In genomic region chr14:50001999-50002925, GRCh38 we compare ENCODE assay signal across 8 cellular contexts.
DNase-seq lines count a peak whose midpoint lies in the region; ATAC-seq, FAIRE-seq and TF ChIP-seq lines count a peak whose summit lies in the region.

No MANE protein-coding gene starts in this region.

- no peak for TF ChIP-seq RAD21 in SK-N-SH (IDR thresholded peaks at IDR 0.05; ENCODE audit: low read length)

- peaks cover 44% of the 10 kb centered on the region for H3F3A ChIP-seq in SK-N-SH (replicated peaks; ENCODE audit: insufficient read depth)

- ATAC-seq in SK-N-SH treated with all-trans-retinoic acid at 6 μM for 48 hours (no peak), lower lobe of right lung (peak in 1 of 2 donors; percentile 4), HG03521 (IDR thresholded peaks at IDR 0.05; ENCODE audit: unreplicated experiment) (no peak)
- peak; percentile 52 for ATAC-seq in stimulated activated memory B cell treated with anti-CD40 and anti-IgM and Interleukin-4, amounts not matched to agents 10 μg/mL and 1 μg/mL and 100 μg/mL, for 72 hours

- intact Hi-C loops in lower lobe of right lung (cut with DNase I), result no loop called here

- no peaks in the 10 kb centered on the region for H3K36me3 Mint-ChIP-seq in stimulated activated memory B cell treated with anti-CD40 and anti-IgM and Interleukin-4, amounts not matched to agents 10 μg/mL and 1 μg/mL and 100 μg/mL, for 72 hours

- H3K9me3 ChIP-seq in SK-N-SH (no peaks in the 10 kb centered on the region), lower lobe of right lung (no peaks in the 10 kb centered on the region)

- TF ChIP-seq CTCF in SK-N-SH (IDR thresholded peaks at IDR 0.05) (no peak), lower lobe of right lung (IDR thresholded peaks at IDR 0.05) (no peak)

- FAIRE-seq in RCC 7860 (lab: Jason Lieb, UNC), result no peak

- no peaks in the 10 kb centered on the region for H3K79me2 ChIP-seq in SK-N-SH (ENCODE audit: insufficient read depth)

- H3K4me3 Mint-ChIP-seq in stimulated activated memory B cell treated with anti-CD40 and anti-IgM and Interleukin-4, amounts not matched to agents 10 μg/mL and 1 μg/mL and 100 μg/mL, for 72 hours, result peak overlapping the region; percentile 82

- no peaks in the 10 kb centered on the region for H3K9me3 Mint-ChIP-seq in stimulated activated memory B cell treated with anti-CD40 and anti-IgM and Interleukin-4, amounts not matched to agents 10 μg/mL and 1 μg/mL and 100 μg/mL, for 72 hours

- H3K4me3 ChIP-seq in SK-N-SH (ENCODE audit: low read depth in 2 of 2, low read length in 1 of 2) (no peak overlapping the region), lower lobe of right lung (peak overlapping the region; percentile 59)

- H3K9me2 ChIP-seq in SK-N-SH, result no peaks in the 10 kb centered on the region

- H3K27ac ChIP-seq in SK-N-SH (ENCODE audit: low read depth in 2 of 2, low read length in 1 of 2) (peak overlapping the region; percentile 87 to 96; a peak in 3 of 4 replicates), lower lobe of right lung (peak overlapping the region; percentile 88)

- H3K4me1 Mint-ChIP-seq in stimulated activated memory B cell treated with anti-CD40 and anti-IgM and Interleukin-4, amounts not matched to agents 10 μg/mL and 1 μg/mL and 100 μg/mL, for 72 hours, result peaks cover 70% of the 10 kb centered on the region

- H3K27me3 ChIP-seq in SK-N-SH (ENCODE audit: insufficient read depth), result no peaks in the 10 kb centered on the region
- H3K27me3 ChIP-seq in lower lobe of right lung (ENCODE audit: low read depth), result no peaks in the 10 kb centered on the region

- H3K9ac ChIP-seq in SK-N-SH, result peak overlapping the region; percentile 69

- H3K27ac Mint-ChIP-seq in stimulated activated memory B cell treated with anti-CD40 and anti-IgM and Interleukin-4, amounts not matched to agents 10 μg/mL and 1 μg/mL and 100 μg/mL, for 72 hours, result peak overlapping the region; percentile 97

- CTCF ChIA-PET in SK-N-SH (lab: Yijun Ruan, JAX), result interaction anchor here (1.5 to 1.8 kb wide), 3 partner anchors 60 to 140 kb away, joined by 4 to 6 read pairs (median 4); no protein-coding TSS in a partner anchor

- DNase-seq in SK-N-SH, result no peak
- peak; percentile 77 for DNase-seq in RCC 7860 (ENCODE audit: low spot score)
- DNase-seq in activated naive CD4-positive, alpha-beta T cell treated with anti-CD3 and anti-CD28 coated beads, Interleukin-2, amount 50 U/mL, for 16 hours, result peak; percentile 42
- peak; percentile 56 for DNase-seq in lower lobe of right lung
- no peak for DNase-seq in NCI-H1436 treated with DMSO at 0.1 percent for 48 hours (lab: John Stamatoyannopoulos, UW)

- WGBS in SK-N-SH (ENCODE audit: low lambda C conversion rate), result 81% methylated on average over 10 of the region's 10 CpGs

- peaks cover 45 to 59% of the 10 kb centered on the region in 2 experiments for H3K4me1 ChIP-seq in SK-N-SH (ENCODE audit: control insufficient read depth in 1 of 2, insufficient read depth in 2 of 2, low read depth in 1 of 2, low read length in 1 of 2)
- peaks cover 53% of the 10 kb centered on the region for H3K4me1 ChIP-seq in lower lobe of right lung

- H3K27me3 Mint-ChIP-seq in stimulated activated memory B cell treated with anti-CD40 and anti-IgM and Interleukin-4, amounts not matched to agents 10 μg/mL and 1 μg/mL and 100 μg/mL, for 72 hours, result no peaks in the 10 kb centered on the region

- no peak for TF ChIP-seq EP300 in SK-N-SH (IDR thresholded peaks at IDR 0.05; ENCODE audit: borderline replicate concordance in 1 of 2, low read depth in 1 of 2, low read length in 1 of 2)

- H2AFZ ChIP-seq in SK-N-SH (ENCODE audit: low read depth), result no peak overlapping the region

- H4K20me1 ChIP-seq in SK-N-SH (ENCODE audit: insufficient read depth), result no peaks in the 10 kb centered on the region

- H3K36me3 ChIP-seq in SK-N-SH (replicated peaks in 1 of 2; ENCODE audit: control insufficient read depth in 1 of 2, insufficient read depth in 2 of 2, low read length in 1 of 2) (no peaks in the 10 kb centered on the region), lower lobe of right lung (no peaks in the 10 kb centered on the region)

- H3K4me2 ChIP-seq in SK-N-SH, result peak overlapping the region; percentile 68

- POLR2A ChIA-PET in SK-N-SH (lab: Yijun Ruan, JAX), result no interaction called here

TF ChIP-seq in SK-N-SH, 30 proteins besides CTCF, POLR2A, EP300 and RAD21:
- no peak for TF ChIP-seq SMC3 (IDR thresholded peaks at IDR 0.05; ENCODE audit: low read depth, low read length)
- TF ChIP-seq MEF2A (IDR thresholded peaks at IDR 0.05; ENCODE audit: borderline replicate concordance, low read depth), result peak; percentile 0; the same call in 1 of the 2 replicates
- TF ChIP-seq GATA2 (CRISPR knock-in tag; IDR thresholded peaks at IDR 0.05), result no peak

TF ChIP-seq in SK-N-SH treated with all-trans-retinoic acid at 6 μM for 48 hours, 23 proteins besides CTCF, POLR2A, EP300 and RAD21:
- TF ChIP-seq ZNF70 (CRISPR knock-in tag; IDR thresholded peaks at IDR 0.05) (no peak), ISL1 (CRISPR knock-in tag; IDR thresholded peaks at IDR 0.05) (no peak), ZFP3 (CRISPR knock-in tag; IDR thresholded peaks at IDR 0.05) (no peak), SNAI2 (CRISPR knock-in tag; IDR thresholded peaks at IDR 0.05) (no peak), CREB5 (CRISPR knock-in tag; IDR thresholded peaks at IDR 0.05; ENCODE audit: low read depth) (no peak), POU6F1 (CRISPR knock-in tag; IDR thresholded peaks at IDR 0.05; ENCODE audit: borderline replicate concordance, low read depth) (no peak), BACH2 (CRISPR knock-in tag; IDR thresholded peaks at IDR 0.05; ENCODE audit: borderline replicate concordance) (no peak), CSDC2 (CRISPR knock-in tag; IDR thresholded peaks at IDR 0.05) (no peak), TSHZ2 (CRISPR knock-in tag; IDR thresholded peaks at IDR 0.05) (no peak)
TF ChIP-seq in SK-N-SH treated with all-trans-retinoic acid at 6 μM for 48 hours: peak in this region for 0.

Comparison
In these comparisons a context has a peak if more than half of its experiments do, and no peak if none do; other contexts are left out.
1. DNase-seq: peak in RCC 7860 (single experiment), activated naive CD4-positive, alpha-beta T cell treated with anti-CD3 and anti-CD28 coated beads, Interleukin-2, amount 50 U/mL, for 16 hours (single experiment) and lower lobe of right lung (single experiment); none in SK-N-SH (single experiment) and NCI-H1436 treated with DMSO at 0.1 percent for 48 hours (single experiment).